Comparison of ENCODE assay signal across 2 cellular contexts in the genomic region with DNA sequence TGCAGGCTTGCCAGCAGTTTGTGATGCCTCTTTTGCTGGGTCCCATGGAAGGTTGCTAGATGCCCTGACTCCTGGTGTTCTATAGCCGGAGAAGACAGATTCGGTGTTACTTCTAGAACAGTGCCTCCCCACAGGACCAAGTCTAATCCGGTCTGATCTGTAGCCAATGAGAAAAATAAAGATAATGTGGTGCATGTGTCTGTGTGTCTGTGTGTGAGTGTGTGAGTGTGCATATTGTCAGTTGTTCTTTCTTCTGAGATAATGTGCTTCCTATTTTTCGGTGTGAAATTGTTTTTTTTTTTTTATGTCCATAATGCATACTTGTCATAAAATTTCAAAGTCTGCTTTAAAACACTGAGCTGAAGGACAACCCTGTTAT.
TF ChIP-seq lines count a peak whose summit lies in the region.

No MANE protein-coding gene starts in this region.

TF ChIP-seq in A549, 52 proteins besides CTCF, POLR2A, EP300 and RAD21:
- TF ChIP-seq EHMT2 (IDR thresholded peaks at IDR 0.05; ENCODE audit: low read depth) (no peak), ZC3H11A (IDR thresholded peaks at IDR 0.05) (no peak), MAZ (IDR thresholded peaks at IDR 0.05; ENCODE audit: borderline replicate concordance, low read depth, low read length) (no peak), HOXB5 (CRISPR knock-in tag; IDR thresholded peaks at IDR 0.05) (no peak), FOSB (CRISPR knock-in tag; IDR thresholded peaks at IDR 0.05) (no peak), CHD2 (IDR thresholded peaks at IDR 0.05; ENCODE audit: low read length, partially characterized antibody) (no peak), RARB (CRISPR knock-in tag; IDR thresholded peaks at IDR 0.05) (no peak), FOXS1 (CRISPR knock-in tag; IDR thresholded peaks at IDR 0.05) (no peak), CHD4 (IDR thresholded peaks at IDR 0.05; ENCODE audit: borderline replicate concordance) (no peak), ESRRA (IDR thresholded peaks at IDR 0.05; ENCODE audit: borderline replicate concordance, low read length) (no peak)
- TF ChIP-seq, protein P1, sequence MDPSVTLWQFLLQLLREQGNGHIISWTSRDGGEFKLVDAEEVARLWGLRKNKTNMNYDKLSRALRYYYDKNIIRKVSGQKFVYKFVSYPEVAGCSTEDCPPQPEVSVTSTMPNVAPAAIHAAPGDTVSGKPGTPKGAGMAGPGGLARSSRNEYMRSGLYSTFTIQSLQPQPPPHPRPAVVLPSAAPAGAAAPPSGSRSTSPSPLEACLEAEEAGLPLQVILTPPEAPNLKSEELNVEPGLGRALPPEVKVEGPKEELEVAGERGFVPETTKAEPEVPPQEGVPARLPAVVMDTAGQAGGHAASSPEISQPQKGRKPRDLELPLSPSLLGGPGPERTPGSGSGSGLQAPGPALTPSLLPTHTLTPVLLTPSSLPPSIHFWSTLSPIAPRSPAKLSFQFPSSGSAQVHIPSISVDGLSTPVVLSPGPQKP (IDR thresholded peaks at IDR 0.05; ENCODE audit: low read depth, low read length), result no peak

TF ChIP-seq in liver, 16 proteins besides CTCF, POLR2A, EP300 and RAD21:
- TF ChIP-seq, protein P2, sequence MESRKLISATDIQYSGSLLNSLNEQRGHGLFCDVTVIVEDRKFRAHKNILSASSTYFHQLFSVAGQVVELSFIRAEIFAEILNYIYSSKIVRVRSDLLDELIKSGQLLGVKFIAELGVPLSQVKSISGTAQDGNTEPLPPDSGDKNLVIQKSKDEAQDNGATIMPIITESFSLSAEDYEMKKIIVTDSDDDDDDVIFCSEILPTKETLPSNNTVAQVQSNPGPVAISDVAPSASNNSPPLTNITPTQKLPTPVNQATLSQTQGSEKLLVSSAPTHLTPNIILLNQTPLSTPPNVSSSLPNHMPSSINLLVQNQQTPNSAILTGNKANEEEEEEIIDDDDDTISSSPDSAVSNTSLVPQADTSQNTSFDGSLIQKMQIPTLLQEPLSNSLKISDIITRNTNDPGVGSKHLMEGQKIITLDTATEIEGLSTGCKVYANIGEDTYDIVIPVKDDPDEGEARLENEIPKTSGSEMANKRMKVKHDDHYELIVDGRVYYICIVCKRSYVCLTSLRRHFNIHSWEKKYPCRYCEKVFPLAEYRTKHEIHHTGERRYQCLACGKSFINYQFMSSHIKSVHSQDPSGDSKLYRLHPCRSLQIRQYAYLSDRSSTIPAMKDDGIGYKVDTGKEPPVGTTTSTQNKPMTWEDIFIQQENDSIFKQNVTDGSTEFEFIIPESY (IDR thresholded peaks at IDR 0.05), result no peak
- no peak for TF ChIP-seq FOXA2 (IDR thresholded peaks at IDR 0.05)
- no peak for TF ChIP-seq FOXA1 (IDR thresholded peaks at IDR 0.05)
- no peak for TF ChIP-seq YY1 (IDR thresholded peaks at IDR 0.05)
- TF ChIP-seq NR2F2 (IDR thresholded peaks at IDR 0.05), result no peak
- TF ChIP-seq, protein P3, sequence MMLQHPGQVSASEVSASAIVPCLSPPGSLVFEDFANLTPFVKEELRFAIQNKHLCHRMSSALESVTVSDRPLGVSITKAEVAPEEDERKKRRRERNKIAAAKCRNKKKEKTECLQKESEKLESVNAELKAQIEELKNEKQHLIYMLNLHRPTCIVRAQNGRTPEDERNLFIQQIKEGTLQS (IDR thresholded peaks at IDR 0.05), result no peak
- TF ChIP-seq, protein P4, sequence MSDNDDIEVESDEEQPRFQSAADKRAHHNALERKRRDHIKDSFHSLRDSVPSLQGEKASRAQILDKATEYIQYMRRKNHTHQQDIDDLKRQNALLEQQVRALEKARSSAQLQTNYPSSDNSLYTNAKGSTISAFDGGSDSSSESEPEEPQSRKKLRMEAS (IDR thresholded peaks at IDR 0.05), result no peak
- no peak for TF ChIP-seq GABPA (IDR thresholded peaks at IDR 0.05 in 1 of 2, conservative IDR thresholded peaks at IDR 0.05 in 1 of 2)
- no peak for TF ChIP-seq RXRA (IDR thresholded peaks at IDR 0.05)
- no peak for TF ChIP-seq TAF1 (conservative IDR thresholded peaks at IDR 0.05)
- no peak for TF ChIP-seq HNF4A (conservative IDR thresholded peaks at IDR 0.05)
- no peak for TF ChIP-seq HNF4G (IDR thresholded peaks at IDR 0.05)
